Comparison of ENCODE assay signal across 16 cellular contexts in genomic region chr14:76051717-76052459, GRCh38.
DNase-seq lines count a peak whose midpoint lies in the region; ATAC-seq, FAIRE-seq and TF ChIP-seq lines count a peak whose summit lies in the region.
"Had no signal": no experiment of that assay in that cellular context is flagged by ENCODE, and none has a peak within 500 bp of the region (broad histone marks: within the 10 kb centered on the region; RNA-seq: fewer than 3 reads in every experiment).

No MANE protein-coding gene starts in this region.

- H3K27ac Mint-ChIP-seq in glutamatergic neuron (ENCODE audit: unreplicated experiment): no peak overlapping the region
- H3K27ac Mint-ChIP-seq: CD4-positive, alpha-beta memory T cell had no signal

- no peak overlapping the region for H3K27ac ChIP-seq in SK-N-MC
- H3K27ac ChIP-seq: A549, C4-2B had no signal

- intact Hi-C loops in left ventricle myocardium superior (cut with micrococcal nuclease) (loop anchor here (5.0 to 10.0 kb wide), 3 partner anchors 300 to 593 kb away; no protein-coding TSS in a partner anchor), left cardiac atrium (cut with DNase I) (loop anchor here (2.0 to 10.0 kb wide), 6 partner anchors 301 to 595 kb away; no protein-coding TSS in a partner anchor)

- no peak overlapping the region for H3K4me3 ChIP-seq in SK-N-MC
- H3K4me3 ChIP-seq: A549, GM12878 had no signal

- DNase-seq in left ventricle myocardium superior (no peak), left cardiac atrium (no peak), SK-N-MC (ENCODE audit: low read depth, low spot score) (no peak), glutamatergic neuron (no peak), urothelium cell line (ENCODE audit: low spot score) (no peak)
- no peak for DNase-seq in stimulated activated CD4-positive, alpha-beta T cell treated with anti-CD3 and anti-CD28 coated beads, Interleukin-1b, Interleukin-23, amount 100 ng/mL, for 48 hours
- DNase-seq: BE2C; CD4-positive, alpha-beta memory T cell; DMS79; GOT3; IMR-90 had no signal

- no peaks in the 10 kb centered on the region for H3K9me3 ChIP-seq in SK-N-MC (ENCODE audit: low read depth, low read length)
- H3K9me3 ChIP-seq: A549, BE2C had no signal

- H3K9ac ChIP-seq in SK-N-MC (ENCODE audit: insufficient read length): peak overlapping the region; percentile 5

- peak; percentile 62 for FAIRE-seq in urothelium cell line (lab: Jason Lieb, UNC)
- FAIRE-seq: A549, GM12878 had no signal

- H3K9me3 Mint-ChIP-seq in glutamatergic neuron (ENCODE audit: unreplicated experiment): peaks cover 3% of the 10 kb centered on the region
- H3K9me3 Mint-ChIP-seq: CD4-positive, alpha-beta memory T cell had no signal

- no peaks in the 10 kb centered on the region for H3K27me3 Mint-ChIP-seq in glutamatergic neuron (ENCODE audit: unreplicated experiment)
- H3K27me3 Mint-ChIP-seq: CD4-positive, alpha-beta memory T cell had no signal

- peak overlapping the region; percentile 39 for H3K4me3 Mint-ChIP-seq in glutamatergic neuron (ENCODE audit: unreplicated experiment)
- H3K4me3 Mint-ChIP-seq: CD4-positive, alpha-beta memory T cell had no signal

- H3K36me3 ChIP-seq in SK-N-MC (ENCODE audit: insufficient read depth, low read length): no peaks in the 10 kb centered on the region
- H3K36me3 ChIP-seq: BE2C had no signal

- H3K4me1 Mint-ChIP-seq in glutamatergic neuron (ENCODE audit: low read depth, unreplicated experiment): peaks cover 16% of the 10 kb centered on the region
- H3K4me1 Mint-ChIP-seq: CD4-positive, alpha-beta memory T cell had no signal

- ATAC-seq in left ventricle myocardium superior (peak; percentile 54), left cardiac atrium (no peak), GM21367 (IDR thresholded peaks at IDR 0.05; ENCODE audit: unreplicated experiment) (no peak), HG02642 (IDR thresholded peaks at IDR 0.05; ENCODE audit: poor library complexity, unreplicated experiment) (no peak)

- H3K36me3 Mint-ChIP-seq in glutamatergic neuron (ENCODE audit: unreplicated experiment): no peaks in the 10 kb centered on the region
- H3K36me3 Mint-ChIP-seq: CD4-positive, alpha-beta memory T cell had no signal

- TF ChIP-seq CTCF in glutamatergic neuron (IDR thresholded peaks at IDR 0.05; ENCODE audit: partially characterized antibody, unreplicated experiment): no peak
